In genomic region chr1:206612129-206612876, GRCh38 we compare ENCODE assay signal across 8 cellular contexts. TPM values are rescaled to one million over a fixed set of nuclear protein-coding genes. Genes with fewer than 3 reads are reported as not detected.
DNase-seq lines count a peak whose midpoint lies in the region; ATAC-seq and TF ChIP-seq lines count a peak whose summit lies in the region.

EIF2D (minus strand) TSS chr1:206612465; CDS start chr1:206612342, 123 bp downstream.

- TF ChIP-seq CTCF in nephron (IDR thresholded peaks at IDR 0.05; ENCODE audit: unreplicated experiment in 3 of 3): peak; percentile 99

- peaks cover 22% of the 10 kb centered on the region for H3K4me1 Mint-ChIP-seq in nephron

- peaks cover 21% of the 10 kb centered on the region for H3K36me3 Mint-ChIP-seq in nephron (ENCODE audit: low read depth)

- peak within 1 kb of the TSS; percentile 93 to 96 (median 94) for H3K4me3 Mint-ChIP-seq in nephron

- H3K27me3 ChIP-seq in H7 (ENCODE audit: control insufficient read depth, insufficient read depth, low read length) (no peaks in the 10 kb centered on the region), MG63 (no peaks in the 10 kb centered on the region)

- no peaks in the 10 kb centered on the region for H3K9me3 ChIP-seq in MG63

- H3K4me3 ChIP-seq in H7 (ENCODE audit: insufficient read depth, low read depth, low read length): peak within 1 kb of the TSS; percentile 78
- peak within 1 kb of the TSS; percentile 89 for H3K4me3 ChIP-seq in MG63

- no peaks in the 10 kb centered on the region for H3K9me3 Mint-ChIP-seq in nephron

- peak within 1 kb of the TSS; percentile 91 to 97 (median 92) for H3K27ac Mint-ChIP-seq in nephron

- peak; percentile 92 for DNase-seq in ELR (ENCODE audit: low read depth)
- DNase-seq in H7: peak; percentile 100
- DNase-seq in MG63: peak; percentile 92
- peak; percentile 84 to 87 for DNase-seq in SHP77 (lab: John Stamatoyannopoulos, UW)
- DNase-seq in activated T-helper 9 cell treated with anti-CD3 and anti-CD28 coated beads, Interleukin-2, amount 50 U/mL, for 16 hours (ENCODE audit: low read depth): peak; percentile 91
- peak; percentile 92 for DNase-seq in fibroblast of peridontal ligament (ENCODE audit: extremely low read depth)
- DNase-seq in stimulated activated naive CD8-positive, alpha-beta T cell treated with anti-CD3 and anti-CD28 coated beads, Interleukin-15, Interleukin-2, amounts not matched to agents 100 U/mL and 50 U/mL, for 24 hours: peak; percentile 98

- H3K27me3 Mint-ChIP-seq in nephron (ENCODE audit: low read depth): peaks cover 4% of the 10 kb centered on the region

- ATAC-seq in stimulated activated naive CD8-positive, alpha-beta T cell treated with anti-CD3 and anti-CD28 coated beads, Interleukin-15, Interleukin-2, amounts not matched to agents 100 U/mL and 50 U/mL, for 24 hours: peak; percentile 90

- H3K36me3 ChIP-seq in H7 (replicated peaks; ENCODE audit: control insufficient read depth, insufficient read depth, low read length): peaks cover 2% of the 10 kb centered on the region; the same call in 1 of the 2 replicates
- H3K36me3 ChIP-seq in MG63: peaks cover 26% of the 10 kb centered on the region

RNA-seq across cellular contexts. Expression of gene EIF2D, which starts in this region (rescaled TPM):
- total RNA-seq in H7 (2014; rRNA removed; shearing (Covaris generic)): 77.3 and 106 TPM in 2 replicates
- total RNA-seq in MG63 (2014; rRNA removed; shearing (Covaris generic); ENCODE audit: low replicate concordance): 72.1 and 75.8 TPM in 2 replicates

Comparison
In these comparisons a context has a peak if more than half of its experiments do, and no peak if none do; other contexts are left out.
1. Peak in every context shown above with its lines: DNase-seq, ATAC-seq and H3K4me3 ChIP-seq.